Comparison of ENCODE assay signal across 8 cellular contexts in genomic region chr4:88457307-88458090, GRCh38. TPM values are rescaled to one million over a fixed set of nuclear protein-coding genes. Genes with fewer than 3 reads are reported as not detected.
DNase-seq lines count a peak whose midpoint lies in the region; ATAC-seq and TF ChIP-seq lines count a peak whose summit lies in the region.

No MANE protein-coding gene starts in this region.

- H3K23ac ChIP-seq in neuronal stem cell (ENCODE audit: low read depth, low read length, poor library complexity) = peak overlapping the region; percentile 43

- peaks cover 0 to 5% of the 10 kb centered on the region in 2 donors for H3K36me3 ChIP-seq in gastroesophageal sphincter
- H3K36me3 ChIP-seq in neuronal stem cell (replicated peaks in 1 of 2; ENCODE audit: control insufficient read depth in 2 of 2, insufficient read depth in 2 of 2, low read length in 2 of 2) = no peaks in the 10 kb centered on the region

- H2BK15ac ChIP-seq in neuronal stem cell (ENCODE audit: low read length) = no peak overlapping the region

- 20 to 31% methylated on average over 12 to 23 of the region's 74 CpGs for WGBS in gastroesophageal sphincter (ENCODE audit: low coverage in 1 of 2), 2 donors
- no CpG with 5 or more reads among the region's 74 CpGs for WGBS in neuronal stem cell (ENCODE audit: extremely low coverage in 2 of 2, insufficient read length in 2 of 2, insufficient replicate concordance in 1 of 2), 2 donors

- no peak overlapping the region for H2BK5ac ChIP-seq in neuronal stem cell (ENCODE audit: low read length)

- H2BK120ac ChIP-seq in neuronal stem cell (ENCODE audit: low read depth, low read length) = no peak overlapping the region

- H3K4me2 ChIP-seq in neuronal stem cell (ENCODE audit: insufficient read depth, low read length, poor library complexity, severe bottlenecking) = peak overlapping the region; percentile 80

- no peak for TF ChIP-seq EP300 in gastroesophageal sphincter (IDR thresholded peaks at IDR 0.05)

- H2BK12ac ChIP-seq in neuronal stem cell (ENCODE audit: low read length) = no peak overlapping the region

- peak overlapping the region; percentile 83 for H3K18ac ChIP-seq in neuronal stem cell (ENCODE audit: low read length)

- H3K79me1 ChIP-seq in neuronal stem cell (ENCODE audit: low read depth, low read length) = no peaks in the 10 kb centered on the region

- H2AK5ac ChIP-seq in neuronal stem cell (ENCODE audit: low read depth, low read length) = no peak overlapping the region

- H4K91ac ChIP-seq in neuronal stem cell (ENCODE audit: low read depth, low read length, poor library complexity) = no peak overlapping the region

- no peaks in the 10 kb centered on the region for H3K27me3 ChIP-seq in gastroesophageal sphincter
- H3K27me3 ChIP-seq in neuronal stem cell (ENCODE audit: control insufficient read depth in 3 of 3, insufficient read depth in 3 of 3, low read depth in 1 of 3, low read length in 3 of 3) = peaks cover 9 to 24% (median 16%) of the 10 kb centered on the region in 3 experiments

- H4K8ac ChIP-seq in neuronal stem cell (ENCODE audit: low read depth, low read length) = no peak overlapping the region

- H3K4me1 ChIP-seq in gastroesophageal sphincter (peaks cover 0 to 21% (median 0%) of the 10 kb centered on the region in 3 donors), neuronal stem cell (ENCODE audit: control insufficient read depth in 2 of 2, insufficient read depth in 1 of 2, low read depth in 1 of 2, low read length in 2 of 2) (peaks cover 0 to 2% of the 10 kb centered on the region in 2 donors)

- no peak overlapping the region for H3K4ac ChIP-seq in neuronal stem cell (ENCODE audit: low read length)

- TF ChIP-seq POLR2A in gastroesophageal sphincter (IDR thresholded peaks at IDR 0.05) = no peak

- peak; percentile 77 for DNase-seq in DMS53 (lab: John Stamatoyannopoulos, UW)
- peak; percentile 43 for DNase-seq in activated CD8-positive, alpha-beta memory T cell treated with anti-CD3 and anti-CD28 coated beads, Interleukin-2, amount 50 U/mL, for 4 hours
- peak; percentile 40 for DNase-seq in neuronal stem cell (ENCODE audit: low spot score)
- DNase-seq in ureter (ENCODE audit: low spot score) = peak; percentile 46
- no peak for DNase-seq in NCI-H187 (lab: John Stamatoyannopoulos, UW)

- TF ChIP-seq CTCF in gastroesophageal sphincter (IDR thresholded peaks at IDR 0.05) = no peak

- H3K9ac ChIP-seq in neuronal stem cell (ENCODE audit: low read depth, low read length, poor library complexity) = peak overlapping the region; percentile 21

- H2AFZ ChIP-seq in neuronal stem cell (ENCODE audit: low read length) = peak overlapping the region; percentile 98

- H3K9me3 ChIP-seq in gastroesophageal sphincter (no peaks in the 10 kb centered on the region), neuronal stem cell (replicated peaks in 1 of 2; ENCODE audit: control insufficient read depth in 2 of 2, insufficient read depth in 1 of 2, low read depth in 1 of 2, low read length in 2 of 2) (no peaks in the 10 kb centered on the region)

- peak overlapping the region in 3 of 4 donors; percentile 84 to 87 (median 86) for H3K27ac ChIP-seq in gastroesophageal sphincter
- no peak overlapping the region for H3K27ac ChIP-seq in neuronal stem cell (replicated peaks; ENCODE audit: low read length)

- H3K4me3 ChIP-seq in gastroesophageal sphincter (peak overlapping the region; percentile 50 to 79), neuronal stem cell (ENCODE audit: low read length in 2 of 2) (peak overlapping the region; percentile 53 to 80)

- H3K14ac ChIP-seq in neuronal stem cell (ENCODE audit: low read length) = peak overlapping the region; percentile 38

- ATAC-seq in GM21390 (IDR thresholded peaks at IDR 0.05; ENCODE audit: unreplicated experiment) (peak; percentile 40), HG03575 (IDR thresholded peaks at IDR 0.05; ENCODE audit: extremely low read depth, insufficient number of reproducible peaks, low FRiP score, unreplicated experiment) (peak; percentile 6), gastroesophageal sphincter (peak; percentile 70)

RNA-seq across cellular contexts. Expression of gene HERC5, which starts 0.6 kb away (rescaled TPM):
- total RNA-seq in gastroesophageal sphincter = 1 to 10 TPM; 2.2 to 5.9 (median 3.9) TPM
- polyA plus RNA-seq in neuronal stem cell (2013, experiment 1 of 2) = 1.3 TPM
- polyA plus RNA-seq in neuronal stem cell (2013, experiment 2 of 2) = 1.2 TPM
- 3.0 TPM for total RNA-seq in ureter

Comparison
In these comparisons a context has a peak if more than half of its experiments do, and no peak if none do; other contexts are left out.
1. DNase-seq: peak in DMS53 (single experiment), activated CD8-positive, alpha-beta memory T cell treated with anti-CD3 and anti-CD28 coated beads, Interleukin-2, amount 50 U/mL, for 4 hours (single experiment), neuronal stem cell (single experiment) and ureter (single experiment); none in NCI-H187 (0 of 2).
2. ATAC-seq: peak in every context shown above with its lines; median percentile 70 in gastroesophageal sphincter; 40 in GM21390; 6 in HG03575.